Comparison of ENCODE assay signal across 8 cellular contexts in the genomic region with DNA sequence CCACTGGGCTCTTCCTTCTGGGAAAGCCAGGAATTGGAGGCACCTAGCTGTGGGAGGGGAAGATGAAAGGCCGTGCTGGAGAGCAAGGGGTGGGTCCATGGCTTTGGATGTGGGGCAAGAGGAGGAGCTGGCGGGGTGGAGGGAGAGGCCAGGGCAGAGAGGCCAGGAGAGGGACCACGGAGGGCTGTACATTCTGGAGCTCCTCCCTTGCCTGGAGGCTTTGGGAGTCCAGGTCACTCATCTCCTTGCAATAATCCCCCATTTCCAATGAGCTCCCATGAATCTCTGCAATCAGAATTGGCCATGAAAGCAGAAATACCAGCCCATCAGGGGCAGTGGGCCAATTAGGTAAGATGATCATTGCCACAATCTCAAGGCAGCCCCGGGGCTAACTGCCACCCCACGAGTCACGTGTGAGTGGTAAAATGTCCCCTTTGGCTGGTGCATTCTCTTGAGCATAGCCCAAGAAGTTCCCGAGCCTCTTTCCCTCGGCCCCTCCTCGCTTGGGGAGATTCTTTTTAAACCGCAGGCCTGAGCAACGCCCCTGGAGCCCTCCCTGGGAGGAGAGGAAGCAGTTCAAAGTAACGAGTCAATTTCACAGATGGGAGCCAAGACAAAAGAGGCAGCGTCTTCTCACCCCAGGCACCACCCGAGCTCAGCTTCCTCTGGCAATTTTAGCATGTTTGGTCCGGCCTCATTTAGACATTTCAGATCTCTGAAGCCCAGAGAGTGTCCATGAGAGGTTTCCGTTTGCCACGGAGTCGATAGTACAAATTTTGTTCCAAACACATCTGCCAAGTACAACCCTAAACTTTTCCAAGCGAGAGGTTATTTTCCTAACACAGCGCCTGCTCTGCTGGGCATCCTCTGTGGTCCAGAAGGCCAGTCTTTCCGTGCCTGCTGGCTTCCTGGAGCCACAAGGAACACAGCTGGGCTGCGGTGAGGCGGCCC. TPM values are rescaled to one million over a fixed set of nuclear protein-coding genes. Genes with fewer than 3 reads are reported as not detected.
DNase-seq lines count a peak whose midpoint lies in the region; ATAC-seq and TF ChIP-seq lines count a peak whose summit lies in the region.

No MANE protein-coding gene starts in this region.

- TF ChIP-seq CTCF in fibroblast of lung (conservative IDR thresholded peaks at IDR 0.05 in 1 of 2, IDR thresholded peaks at IDR 0.05 in 1 of 2; ENCODE audit: low read depth in 1 of 2, low read length in 2 of 2) (no peak), prostate gland (IDR thresholded peaks at IDR 0.05) (no peak)

- H3K27ac ChIP-seq in fibroblast of lung (ENCODE audit: insufficient read depth, low read length) (no peak overlapping the region), prostate gland (peak overlapping the region; percentile 66 to 86)

- WGBS in prostate gland = 13% methylated on average over 23 of the region's 23 CpGs

- no peaks in the 10 kb centered on the region for H3K79me2 ChIP-seq in fibroblast of lung (ENCODE audit: control insufficient read depth, insufficient read depth, low read length)

- no peaks in the 10 kb centered on the region for H3K36me3 ChIP-seq in fibroblast of lung (ENCODE audit: control insufficient read depth, insufficient read depth, low read length)
- no peaks in the 10 kb centered on the region for H3K36me3 ChIP-seq in prostate gland

- ATAC-seq in GM21515 (IDR thresholded peaks at IDR 0.05; ENCODE audit: unreplicated experiment) (no peak), HG02623 (IDR thresholded peaks at IDR 0.05; ENCODE audit: unreplicated experiment) (no peak)

- H3K27me3 ChIP-seq in fibroblast of lung (ENCODE audit: control insufficient read depth, insufficient read depth, low read length) = peaks cover 2% of the 10 kb centered on the region
- no peaks in the 10 kb centered on the region for H3K27me3 ChIP-seq in prostate gland (replicated peaks; ENCODE audit: insufficient read depth)

- peaks cover 5% of the 10 kb centered on the region for H3K4me1 ChIP-seq in fibroblast of lung (ENCODE audit: control insufficient read depth, extremely low read depth, insufficient read depth, low read length)
- peaks cover 3% of the 10 kb centered on the region for H3K4me1 ChIP-seq in prostate gland (replicated peaks)

- no peak for TF ChIP-seq POLR2A in prostate gland (IDR thresholded peaks at IDR 0.05)

- intact Hi-C loops in prostate gland (cut with DNase I) = no loop called here

- peak overlapping the region; percentile 64 for H3K4me2 ChIP-seq in fibroblast of lung (ENCODE audit: extremely low read depth, insufficient read depth, low read length)

- DNase-seq in EL (peak; percentile 89), NCI-H69 (lab: John Stamatoyannopoulos, UW) (peak; percentile 63), fibroblast of lung (ENCODE audit: low read depth in 2 of 2) (peak; percentile 63 to 76), prostate gland (ENCODE audit: low spot score) (peak; percentile 89), NCI-H1417 (lab: John Stamatoyannopoulos, UW) (no peak), NCI-H146 treated with DMSO at 0.1 percent for 48 hours (lab: John Stamatoyannopoulos, UW; ENCODE audit: unreplicated experiment) (no peak)

- no peaks in the 10 kb centered on the region for H4K20me1 ChIP-seq in fibroblast of lung (ENCODE audit: control insufficient read depth, extremely low read depth, insufficient read depth, low read length)

- H3K9me3 ChIP-seq in fibroblast of lung (ENCODE audit: control insufficient read depth, insufficient read depth, low read depth, low read length) (no peaks in the 10 kb centered on the region), prostate gland (no peaks in the 10 kb centered on the region)

- H3K4me3 ChIP-seq in fibroblast of lung (replicated peaks in 1 of 4; ENCODE audit: control extremely low read depth in 1 of 4, insufficient read depth in 1 of 4, low read depth in 3 of 4, low read length in 4 of 4) = peak overlapping the region in 1 of 4 experiments; percentile 20
- peak overlapping the region in 1 of 2 donors; percentile 1 for H3K4me3 ChIP-seq in prostate gland

- peak overlapping the region; percentile 80 for H2AFZ ChIP-seq in fibroblast of lung (ENCODE audit: low read length)

- no peak overlapping the region for H3K9ac ChIP-seq in fibroblast of lung (ENCODE audit: insufficient read depth, low read length)

RNA-seq across cellular contexts. Expression of gene RTN4RL1, which starts 13.4 kb away (rescaled TPM):
- total RNA-seq in fibroblast of lung (0.51 and 0.83 TPM in 2 replicates), prostate gland (10 to 100 TPM in 1 of 2 donors, 1 to 10 TPM in 1; 8.3 to 21.5 TPM)
- polyA plus RNA-seq in fibroblast of lung = 0.14 and 0.39 TPM in 2 replicates
- 0.40 and 0.76 TPM in 2 replicates for polyA plus RNA-seq in fibroblast of lung (2012)
- polyA minus RNA-seq in fibroblast of lung (ENCODE audit: low replicate concordance) = 0.20 TPM in 1 of 2 replicates, not detected in the other

RNA-seq across cellular contexts. Expression of gene DPH1, which starts 18.3 kb away (rescaled TPM):
- 21.3 and 23.1 TPM in 2 replicates for total RNA-seq in fibroblast of lung
- 28.5 and 31.3 TPM in 2 replicates for polyA plus RNA-seq in fibroblast of lung
- polyA plus RNA-seq in fibroblast of lung (2012) = 33.4 and 34.1 TPM in 2 replicates
- polyA minus RNA-seq in fibroblast of lung (ENCODE audit: low replicate concordance) = 194 and 205 TPM in 2 replicates
- total RNA-seq in prostate gland = 10 to 100 TPM; 61.4 to 84.1 TPM

RNA-seq across cellular contexts. Expression of gene OVCA2, which starts 30.1 kb away (rescaled TPM):
- 40.6 and 41.1 TPM in 2 replicates for total RNA-seq in fibroblast of lung
- 27.9 and 41.8 TPM in 2 replicates for polyA plus RNA-seq in fibroblast of lung
- 21.1 and 44.6 TPM in 2 replicates for polyA plus RNA-seq in fibroblast of lung (2012)
- polyA minus RNA-seq in fibroblast of lung (ENCODE audit: low replicate concordance) = 17.5 and 21.0 TPM in 2 replicates
- total RNA-seq in prostate gland = 10 to 100 TPM; 52.2 to 57.5 TPM

RNA-seq across cellular contexts. Expression of gene HIC1, which starts 43.2 kb away (rescaled TPM):
- 29.1 and 30.0 TPM in 2 replicates for total RNA-seq in fibroblast of lung
- 8.2 and 11.3 TPM in 2 replicates for polyA plus RNA-seq in fibroblast of lung
- polyA plus RNA-seq in fibroblast of lung (2012) = 31.7 and 32.0 TPM in 2 replicates
- 14.0 and 15.0 TPM in 2 replicates for polyA minus RNA-seq in fibroblast of lung (ENCODE audit: low replicate concordance)
- total RNA-seq in prostate gland = 10 to 100 TPM; 20.5 to 33.1 TPM

Comparison
In these comparisons a context has a peak if more than half of its experiments do, and no peak if none do; other contexts are left out.
1. DNase-seq: peak in EL (single experiment), NCI-H69 (single experiment), fibroblast of lung (2 of 2) and prostate gland (single experiment); none in NCI-H1417 (0 of 3) and NCI-H146 treated with DMSO at 0.1 percent for 48 hours (single experiment).